In genomic region chr12:104669851-104670337, GRCh38 we compare ENCODE assay signal across 8 cellular contexts.
DNase-seq lines count a peak whose midpoint lies in the region; ATAC-seq and TF ChIP-seq lines count a peak whose summit lies in the region.

No MANE protein-coding gene starts in this region.

- H3K9me3 ChIP-seq in right lobe of liver, result no peaks in the 10 kb centered on the region

- peak overlapping the region in 1 of 3 donors; percentile 37 for H3K27ac ChIP-seq in right lobe of liver

- CTCF ChIA-PET in activated naive CD4-positive, alpha-beta T cell treated with anti-CD3 and anti-CD28 coated beads for 36 hours (lab: Charles Lee), result interaction anchor here (1.1 to 3.3 kb wide), 3 partner anchors 16 to 288 kb away, joined by 4 to 9 read pairs (median 4); no protein-coding TSS in a partner anchor

- peaks cover 51% of the 10 kb centered on the region for H3K4me1 Mint-ChIP-seq in activated naive CD4-positive, alpha-beta T cell treated with anti-CD3 and anti-CD28 coated beads for 36 hours (ENCODE audit: low read depth)
- peaks cover 76% of the 10 kb centered on the region for H3K4me1 Mint-ChIP-seq in activated naive CD8-positive, alpha-beta T cell treated with anti-CD3 and anti-CD28 coated beads, Interleukin-2, amount 50 U/mL, for 24 hours

- intact Hi-C loops in activated naive CD4-positive, alpha-beta T cell treated with anti-CD3 and anti-CD28 coated beads for 36 hours (cut with micrococcal nuclease), result loop anchor here (2.0 to 5.0 kb wide), 5 partner anchors 51 to 453 kb away; partner anchors contain the start of gene TXNRD1
- intact Hi-C loops in right lobe of liver (cut with DNase I), result no loop called here

- H3K27ac Mint-ChIP-seq in activated naive CD4-positive, alpha-beta T cell treated with anti-CD3 and anti-CD28 coated beads for 36 hours, result no peak overlapping the region
- peak overlapping the region; percentile 97 for H3K27ac Mint-ChIP-seq in activated naive CD8-positive, alpha-beta T cell treated with anti-CD3 and anti-CD28 coated beads, Interleukin-2, amount 50 U/mL, for 24 hours

- TF ChIP-seq POLR2A in right lobe of liver (IDR thresholded peaks at IDR 0.05), result peak; percentile 30

- H3K9me3 Mint-ChIP-seq in activated naive CD4-positive, alpha-beta T cell treated with anti-CD3 and anti-CD28 coated beads for 36 hours, result no peaks in the 10 kb centered on the region
- H3K9me3 Mint-ChIP-seq in activated naive CD8-positive, alpha-beta T cell treated with anti-CD3 and anti-CD28 coated beads, Interleukin-2, amount 50 U/mL, for 24 hours, result no peaks in the 10 kb centered on the region

- H3K4me3 ChIP-seq in right lobe of liver, result no peak overlapping the region

- TF ChIP-seq CTCF in right lobe of liver (IDR thresholded peaks at IDR 0.05), result no peak

- 26% methylated on average over 4 of the region's 6 CpGs for WGBS in right lobe of liver (ENCODE audit: insufficient coverage, low coverage, low lambda C conversion rate, missing lambda C conversion rate)

- peak; percentile 56 for ATAC-seq in HG03558 (IDR thresholded peaks at IDR 0.05; ENCODE audit: extremely low read depth, unreplicated experiment)
- ATAC-seq in activated naive CD8-positive, alpha-beta T cell treated with anti-CD3 and anti-CD28 coated beads, Interleukin-2, amount 50 U/mL, for 24 hours, result no peak
- peak; percentile 12 to 52 (median 46) for ATAC-seq in right lobe of liver
- ATAC-seq in GM18867 (IDR thresholded peaks at IDR 0.05; ENCODE audit: unreplicated experiment), result no peak

- H3K36me3 Mint-ChIP-seq in activated naive CD4-positive, alpha-beta T cell treated with anti-CD3 and anti-CD28 coated beads for 36 hours (ENCODE audit: low read depth), result peaks cover 2% of the 10 kb centered on the region
- H3K36me3 Mint-ChIP-seq in activated naive CD8-positive, alpha-beta T cell treated with anti-CD3 and anti-CD28 coated beads, Interleukin-2, amount 50 U/mL, for 24 hours (ENCODE audit: low read depth), result peaks cover 3% of the 10 kb centered on the region

- H3K27me3 Mint-ChIP-seq in activated naive CD4-positive, alpha-beta T cell treated with anti-CD3 and anti-CD28 coated beads for 36 hours (ENCODE audit: low read depth), result no peaks in the 10 kb centered on the region
- peaks cover 2% of the 10 kb centered on the region for H3K27me3 Mint-ChIP-seq in activated naive CD8-positive, alpha-beta T cell treated with anti-CD3 and anti-CD28 coated beads, Interleukin-2, amount 50 U/mL, for 24 hours

- peak; percentile 53 for DNase-seq in activated naive CD4-positive, alpha-beta T cell treated with anti-CD3 and anti-CD28 coated beads for 36 hours
- no peak for DNase-seq in activated naive CD4-positive, alpha-beta T cell treated with Interleukin-2 at 50 U/mL for 16 hours
- peak; percentile 30 for DNase-seq in activated naive CD8-positive, alpha-beta T cell treated with anti-CD3 and anti-CD28 coated beads, Interleukin-2, amount 50 U/mL, for 24 hours
- peak in 2 of 3 donors; percentile 54 to 66 for DNase-seq in right lobe of liver
- no peak for DNase-seq in NCI-H1694 treated with DMSO at 0.1 percent for 48 hours (lab: John Stamatoyannopoulos, UW)
- no peak for DNase-seq in T1000 (lab: John Stamatoyannopoulos, UW)

- H3K4me1 ChIP-seq in right lobe of liver, result peaks cover 0 to 45% (median 10%) of the 10 kb centered on the region in 4 donors

- no peak overlapping the region for H3K4me3 Mint-ChIP-seq in activated naive CD4-positive, alpha-beta T cell treated with anti-CD3 and anti-CD28 coated beads for 36 hours
- no peak overlapping the region for H3K4me3 Mint-ChIP-seq in activated naive CD8-positive, alpha-beta T cell treated with anti-CD3 and anti-CD28 coated beads, Interleukin-2, amount 50 U/mL, for 24 hours

- H3K36me3 ChIP-seq in right lobe of liver, result no peaks in the 10 kb centered on the region

- no peaks in the 10 kb centered on the region for H3K27me3 ChIP-seq in right lobe of liver

Comparison
In these comparisons a context has a peak if more than half of its experiments do, and no peak if none do; other contexts are left out.
1. DNase-seq: peak in activated naive CD4-positive, alpha-beta T cell treated with anti-CD3 and anti-CD28 coated beads for 36 hours (single experiment), activated naive CD8-positive, alpha-beta T cell treated with anti-CD3 and anti-CD28 coated beads, Interleukin-2, amount 50 U/mL, for 24 hours (single experiment) and right lobe of liver (2 of 3); none in activated naive CD4-positive, alpha-beta T cell treated with Interleukin-2 at 50 U/mL for 16 hours (single experiment), NCI-H1694 treated with DMSO at 0.1 percent for 48 hours (single experiment) and T1000 (single experiment).
2. ATAC-seq: peak in HG03558 (single experiment) and right lobe of liver (4 of 4); none in activated naive CD8-positive, alpha-beta T cell treated with anti-CD3 and anti-CD28 coated beads, Interleukin-2, amount 50 U/mL, for 24 hours (single experiment) and GM18867 (single experiment).